1 cellular context compared by ENCODE assay signal in genomic region chr19:2475702-2476450, GRCh38.
TF ChIP-seq lines count a peak whose summit lies in the region.

A gene with protein sequence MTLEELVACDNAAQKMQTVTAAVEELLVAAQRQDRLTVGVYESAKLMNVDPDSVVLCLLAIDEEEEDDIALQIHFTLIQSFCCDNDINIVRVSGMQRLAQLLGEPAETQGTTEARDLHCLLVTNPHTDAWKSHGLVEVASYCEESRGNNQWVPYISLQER (plus strand): TSS chr19:2476127. CDS start chr19:2476359, 232 bp downstream.

TF ChIP-seq in HepG2, 621 proteins besides CTCF, POLR2A, EP300 and RAD21 (continued from another document and continues in another):
- TF ChIP-seq CHD4 (IDR thresholded peaks at IDR 0.05; ENCODE audit: borderline replicate concordance, low read length) = peak; percentile 52; the same call in 1 of the 2 replicates
- TF ChIP-seq ZNF503 (CRISPR knock-in tag; IDR thresholded peaks at IDR 0.05) = no peak
- peak; percentile 62 for TF ChIP-seq ZNF331 (CRISPR knock-in tag; IDR thresholded peaks at IDR 0.05)
- no peak for TF ChIP-seq ZNF280B (CRISPR knock-in tag; IDR thresholded peaks at IDR 0.05; ENCODE audit: borderline replicate concordance)
- no peak for TF ChIP-seq PLRG1 (conservative IDR thresholded peaks at IDR 0.05)
- TF ChIP-seq ZNF205 (CRISPR knock-in tag; IDR thresholded peaks at IDR 0.05) = peak; percentile 76; the same call in 1 of the 2 replicates
- TF ChIP-seq, protein P1, sequence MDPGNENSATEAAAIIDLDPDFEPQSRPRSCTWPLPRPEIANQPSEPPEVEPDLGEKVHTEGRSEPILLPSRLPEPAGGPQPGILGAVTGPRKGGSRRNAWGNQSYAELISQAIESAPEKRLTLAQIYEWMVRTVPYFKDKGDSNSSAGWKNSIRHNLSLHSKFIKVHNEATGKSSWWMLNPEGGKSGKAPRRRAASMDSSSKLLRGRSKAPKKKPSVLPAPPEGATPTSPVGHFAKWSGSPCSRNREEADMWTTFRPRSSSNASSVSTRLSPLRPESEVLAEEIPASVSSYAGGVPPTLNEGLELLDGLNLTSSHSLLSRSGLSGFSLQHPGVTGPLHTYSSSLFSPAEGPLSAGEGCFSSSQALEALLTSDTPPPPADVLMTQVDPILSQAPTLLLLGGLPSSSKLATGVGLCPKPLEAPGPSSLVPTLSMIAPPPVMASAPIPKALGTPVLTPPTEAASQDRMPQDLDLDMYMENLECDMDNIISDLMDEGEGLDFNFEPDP (CRISPR knock-in tag; conservative IDR thresholded peaks at IDR 0.05) = no peak
- no peak for TF ChIP-seq GZF1 (CRISPR knock-in tag; IDR thresholded peaks at IDR 0.05)
- no peak for TF ChIP-seq JUND (CRISPR knock-in tag; IDR thresholded peaks at IDR 0.05)
- 0 out of 2 replicates have a peak, but pooled peaks have one; percentile 29 for TF ChIP-seq ELF4 (CRISPR knock-in tag; IDR thresholded peaks at IDR 0.05; ENCODE audit: borderline replicate concordance)
- no peak for TF ChIP-seq ZNF879 (CRISPR knock-in tag; IDR thresholded peaks at IDR 0.05)
- no peak for TF ChIP-seq U2AF1 (optimal IDR thresholded peaks at IDR 0.05; ENCODE audit: low read depth, low read length)
- peak; percentile 56; the same call in 1 of the 2 replicates for TF ChIP-seq ZNF816 (CRISPR knock-in tag; IDR thresholded peaks at IDR 0.05; ENCODE audit: borderline replicate concordance)
- peak; percentile 75 for TF ChIP-seq SALL1 (CRISPR knock-in tag; IDR thresholded peaks at IDR 0.05)
- peak; percentile 87 for TF ChIP-seq ZNF605 (CRISPR knock-in tag; IDR thresholded peaks at IDR 0.05)
- TF ChIP-seq SRSF4 (IDR thresholded peaks at IDR 0.05; ENCODE audit: low read depth, low read length, poor library complexity, severe bottlenecking) = no peak
- 0 out of 2 replicates have a peak, but pooled peaks have one; percentile 45 for TF ChIP-seq ZNF749 (CRISPR knock-in tag; IDR thresholded peaks at IDR 0.05; ENCODE audit: borderline replicate concordance)
- no peak for TF ChIP-seq HNRNPUL1 (IDR thresholded peaks at IDR 0.05; ENCODE audit: low read depth, low read length)
- no peak for TF ChIP-seq GLI4 (CRISPR knock-in tag; IDR thresholded peaks at IDR 0.05; ENCODE audit: borderline replicate concordance)
- TF ChIP-seq ZNF17 (CRISPR knock-in tag; IDR thresholded peaks at IDR 0.05) = no peak
- TF ChIP-seq ZSCAN9 (CRISPR knock-in tag; IDR thresholded peaks at IDR 0.05; ENCODE audit: borderline replicate concordance) = peak; percentile 96
- no peak for TF ChIP-seq ZNF589 (CRISPR knock-in tag; conservative IDR thresholded peaks at IDR 0.05)
- TF ChIP-seq CSRNP2 (CRISPR knock-in tag; conservative IDR thresholded peaks at IDR 0.05; ENCODE audit: low read depth) = no peak
- TF ChIP-seq, protein P2, sequence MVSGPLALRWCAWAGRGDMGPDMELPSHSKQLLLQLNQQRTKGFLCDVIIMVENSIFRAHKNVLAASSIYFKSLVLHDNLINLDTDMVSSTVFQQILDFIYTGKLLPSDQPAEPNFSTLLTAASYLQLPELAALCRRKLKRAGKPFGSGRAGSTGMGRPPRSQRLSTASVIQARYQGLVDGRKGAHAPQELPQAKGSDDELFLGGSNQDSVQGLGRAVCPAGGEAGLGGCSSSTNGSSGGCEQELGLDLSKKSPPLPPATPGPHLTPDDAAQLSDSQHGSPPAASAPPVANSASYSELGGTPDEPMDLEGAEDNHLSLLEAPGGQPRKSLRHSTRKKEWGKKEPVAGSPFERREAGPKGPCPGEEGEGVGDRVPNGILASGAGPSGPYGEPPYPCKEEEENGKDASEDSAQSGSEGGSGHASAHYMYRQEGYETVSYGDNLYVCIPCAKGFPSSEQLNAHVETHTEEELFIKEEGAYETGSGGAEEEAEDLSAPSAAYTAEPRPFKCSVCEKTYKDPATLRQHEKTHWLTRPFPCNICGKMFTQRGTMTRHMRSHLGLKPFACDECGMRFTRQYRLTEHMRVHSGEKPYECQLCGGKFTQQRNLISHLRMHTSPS (CRISPR knock-in tag; IDR thresholded peaks at IDR 0.05; ENCODE audit: low read depth) = no peak
- 0 out of 2 replicates have a peak, but pooled peaks have one; percentile 44 for TF ChIP-seq IRX3 (CRISPR knock-in tag; IDR thresholded peaks at IDR 0.05; ENCODE audit: borderline replicate concordance, low read depth)
- TF ChIP-seq ZKSCAN8 (CRISPR knock-in tag; IDR thresholded peaks at IDR 0.05; ENCODE audit: borderline replicate concordance) = 0 out of 2 replicates have a peak, but pooled peaks have one; percentile 47
- peak; percentile 82 for TF ChIP-seq SIN3A (IDR thresholded peaks at IDR 0.05; ENCODE audit: borderline replicate concordance, low read depth, low read length)
- no peak; the same call in 1 of the 2 replicates for TF ChIP-seq KIAA2018 (CRISPR knock-in tag; IDR thresholded peaks at IDR 0.05; ENCODE audit: borderline replicate concordance)
- TF ChIP-seq ZKSCAN5 (CRISPR knock-in tag; IDR thresholded peaks at IDR 0.05) = no peak
- TF ChIP-seq MIXL1 (CRISPR knock-in tag; IDR thresholded peaks at IDR 0.05) = no peak; the same call in 1 of the 2 replicates
- no peak for TF ChIP-seq SMARCE1 (IDR thresholded peaks at IDR 0.05; ENCODE audit: borderline replicate concordance)
- TF ChIP-seq CC2D1A (CRISPR knock-in tag; IDR thresholded peaks at IDR 0.05) = no peak
- no peak; the same call in 1 of the 2 replicates for TF ChIP-seq CREB3 (CRISPR knock-in tag; IDR thresholded peaks at IDR 0.05)
- TF ChIP-seq PLSCR1 (CRISPR knock-in tag; IDR thresholded peaks at IDR 0.05; ENCODE audit: borderline replicate concordance) = no peak
- TF ChIP-seq GMEB1 (CRISPR knock-in tag; IDR thresholded peaks at IDR 0.05; ENCODE audit: borderline replicate concordance) = peak; percentile 61; the same call in 1 of the 2 replicates
- 0 out of 2 replicates have a peak, but pooled peaks have one; percentile 28 for TF ChIP-seq YEATS2 (CRISPR knock-in tag; IDR thresholded peaks at IDR 0.05; ENCODE audit: borderline replicate concordance)
- 0 out of 2 replicates have a peak, but pooled peaks have one; percentile 59 for TF ChIP-seq ZNF607 (CRISPR knock-in tag; IDR thresholded peaks at IDR 0.05; ENCODE audit: borderline replicate concordance)
- peak; percentile 82 for TF ChIP-seq RBM22 (optimal IDR thresholded peaks at IDR 0.05; ENCODE audit: low read length)
- peak; percentile 85 for TF ChIP-seq SMAD3 (CRISPR knock-in tag; IDR thresholded peaks at IDR 0.05)
- no peak; the same call in 1 of the 2 replicates for TF ChIP-seq HOXD1 (CRISPR knock-in tag; IDR thresholded peaks at IDR 0.05)
